Comparison of ENCODE assay signal across 1 cellular context in genomic region chr3:13492976-13493866, GRCh38.
TF ChIP-seq lines count a peak whose summit lies in the region.

No MANE protein-coding gene starts in this region.

TF ChIP-seq in HepG2, 621 proteins besides CTCF, POLR2A, EP300 and RAD21:
- TF ChIP-seq ZFY (CRISPR knock-in tag; IDR thresholded peaks at IDR 0.05) = no peak
- TF ChIP-seq FOXA3 (CRISPR knock-in tag; IDR thresholded peaks at IDR 0.05) = no peak
- no peak for TF ChIP-seq POGZ (CRISPR knock-in tag; IDR thresholded peaks at IDR 0.05)
- TF ChIP-seq ATF4 (CRISPR knock-in tag; IDR thresholded peaks at IDR 0.05) = no peak
- no peak for TF ChIP-seq ZHX2 (IDR thresholded peaks at IDR 0.05; ENCODE audit: low read depth)
- no peak for TF ChIP-seq ZHX2 (CRISPR knock-in tag; IDR thresholded peaks at IDR 0.05; ENCODE audit: borderline replicate concordance)
- TF ChIP-seq HOXA3 (CRISPR knock-in tag; IDR thresholded peaks at IDR 0.05) = no peak
- TF ChIP-seq ZNF280B (CRISPR knock-in tag; IDR thresholded peaks at IDR 0.05; ENCODE audit: borderline replicate concordance) = no peak
- TF ChIP-seq GZF1 (CRISPR knock-in tag; IDR thresholded peaks at IDR 0.05) = no peak
- no peak for TF ChIP-seq ZNF589 (CRISPR knock-in tag; conservative IDR thresholded peaks at IDR 0.05)
- TF ChIP-seq PBX3 (CRISPR knock-in tag; IDR thresholded peaks at IDR 0.05; ENCODE audit: borderline replicate concordance) = no peak
- TF ChIP-seq SAP130 (CRISPR knock-in tag; IDR thresholded peaks at IDR 0.05; ENCODE audit: low read depth) = no peak
- TF ChIP-seq ZNF251 (CRISPR knock-in tag; IDR thresholded peaks at IDR 0.05) = no peak
- no peak for TF ChIP-seq MAZ (IDR thresholded peaks at IDR 0.05; ENCODE audit: borderline replicate concordance, low read depth, low read length)
- no peak for TF ChIP-seq MAZ (CRISPR knock-in tag; IDR thresholded peaks at IDR 0.05; ENCODE audit: low read depth)
- TF ChIP-seq KLF9 (CRISPR knock-in tag; IDR thresholded peaks at IDR 0.05; ENCODE audit: low read depth) = no peak
- TF ChIP-seq ZFP37 (CRISPR knock-in tag; IDR thresholded peaks at IDR 0.05; ENCODE audit: borderline replicate concordance) = no peak
- no peak for TF ChIP-seq ZNF704 (CRISPR knock-in tag; IDR thresholded peaks at IDR 0.05; ENCODE audit: borderline replicate concordance)
- TF ChIP-seq MBD4 (IDR thresholded peaks at IDR 0.05; ENCODE audit: borderline replicate concordance, low read length) = no peak
- no peak for TF ChIP-seq DNMT3B (CRISPR knock-in tag; conservative IDR thresholded peaks at IDR 0.05)
- no peak for TF ChIP-seq TBP (CRISPR knock-in tag; IDR thresholded peaks at IDR 0.05)
TF ChIP-seq in HepG2: peak in this region for 0.
